Comparison of ENCODE assay signal across 8 cellular contexts in genomic region chr15:92655178-92655995, GRCh38. TPM values are rescaled to one million over a fixed set of nuclear protein-coding genes. Genes with fewer than 3 reads are reported as not detected.
A peak's percentile ranks its signal among the peaks of the same experiment; 100 is the strongest.
DNase-seq lines count a peak whose midpoint lies in the region; ATAC-seq, FAIRE-seq and TF ChIP-seq lines count a peak whose summit lies in the region.

FAM174B (minus strand) TSS chr15:92655775.

- H3K36me3 ChIP-seq in bronchial epithelial cell (ENCODE audit: control insufficient read depth, insufficient read depth, low read length): no peaks in the 10 kb centered on the region

- ATAC-seq in HG02610 (IDR thresholded peaks at IDR 0.05; ENCODE audit: unreplicated experiment) (peak; percentile 63), left lobe of liver (peak; percentile 78)

- no peaks in the 10 kb centered on the region for H3K27me3 ChIP-seq in bronchial epithelial cell (ENCODE audit: control insufficient read depth, insufficient read depth, low read length)

- FAIRE-seq in bronchial epithelial cell (lab: Jason Lieb, UNC): no peak

- peak within 1 kb of the TSS; percentile 48 for H3K4me3 ChIP-seq in bronchial epithelial cell (ENCODE audit: low read depth, low read length)

- TF ChIP-seq CTCF in bronchial epithelial cell (IDR thresholded peaks at IDR 0.05; ENCODE audit: insufficient read depth, low read length, severe bottlenecking): no peak

- peak; percentile 47 for DNase-seq in NCI-H1092 treated with DMSO at 0.1 percent for 48 hours (lab: John Stamatoyannopoulos, UW)
- DNase-seq in NCI-H1092 (lab: John Stamatoyannopoulos, UW): no peak
- peak; percentile 32 for DNase-seq in SHP77 treated with DMSO at 0.1 percent for 48 hours (lab: John Stamatoyannopoulos, UW)
- no peak for DNase-seq in bronchial epithelial cell (ENCODE audit: low read depth)
- DNase-seq in left lobe of liver (ENCODE audit: low spot score): no peak
- DNase-seq in stimulated activated CD4-positive, alpha-beta T cell treated with anti-CD3 and anti-CD28 coated beads, Interleukin-4, amount 100 ng/mL, for 1 hour: peak; percentile 60
- DNase-seq in foreskin melanocyte: no peak

RNA-seq across cellular contexts. Expression of gene FAM174B, which starts in this region (rescaled TPM):
- total RNA-seq in bronchial epithelial cell (0.53 and 4.6 TPM in 2 replicates), left lobe of liver (4.3 TPM)

Comparison
In these comparisons a context has a peak if more than half of its experiments do, and no peak if none do; other contexts are left out.
1. DNase-seq: peak in NCI-H1092 treated with DMSO at 0.1 percent for 48 hours (single experiment), SHP77 treated with DMSO at 0.1 percent for 48 hours (single experiment) and stimulated activated CD4-positive, alpha-beta T cell treated with anti-CD3 and anti-CD28 coated beads, Interleukin-4, amount 100 ng/mL, for 1 hour (single experiment); none in NCI-H1092 (single experiment), bronchial epithelial cell (single experiment), left lobe of liver (single experiment) and foreskin melanocyte (single experiment).